Comparison of ENCODE assay signal across 24 cellular contexts in the genomic region with DNA sequence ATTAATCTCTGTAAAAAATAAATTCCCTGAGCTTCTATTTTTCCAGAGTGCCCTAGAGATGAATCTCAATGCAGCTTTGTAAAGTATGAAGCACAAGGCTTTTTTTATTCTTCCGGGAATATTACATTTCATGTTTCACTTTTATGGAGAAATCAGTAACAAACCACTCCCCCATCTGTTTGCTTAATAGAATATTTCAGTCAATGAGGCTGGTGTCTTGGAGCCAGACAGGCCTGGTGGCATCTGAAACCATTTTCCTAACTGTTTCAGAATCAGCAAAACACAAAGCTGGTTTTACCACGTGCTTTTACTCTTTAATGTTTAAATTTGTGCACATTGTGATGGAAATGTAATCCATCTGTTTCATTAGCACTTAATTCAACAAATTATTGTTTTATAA.
"Had no signal": no experiment of that assay in that cellular context is flagged by ENCODE, and none has a peak within 500 bp of the region (broad histone marks: within the 10 kb centered on the region; RNA-seq: fewer than 3 reads in every experiment).

No MANE protein-coding gene starts in this region.

- H3K27me3 ChIP-seq: colonic mucosa, dorsolateral prefrontal cortex, foreskin keratinocyte, ovary, right atrium auricular region, thyroid gland, upper lobe of right lung had no signal

- DNase-seq: activated B cell treated with CpG ODN at 0.5 μM for 24 hours; activated CD4-positive, alpha-beta memory T cell treated with anti-CD3 and anti-CD28 coated beads for 36 hours; activated CD4-positive, alpha-beta T cell treated with anti-CD3 and anti-CD28 coated beads for 4 hours; activated effector memory CD4-positive, alpha-beta T cell treated with Interleukin-2 at 50 U/mL for 16 hours; activated naive CD4-positive, alpha-beta T cell treated with anti-CD3 and anti-CD28 coated beads for 36 hours; activated naive CD8-positive, alpha-beta T cell treated with anti-CD3 and anti-CD28 coated beads, Interleukin-2, amount 10 ng/mL, durations not matched to agents 7 days and 5 days; activated T-cell treated with anti-CD3 and anti-CD28 coated beads, Interleukin-2, amount 50 U/mL, for 72 hours; amygdala; colonic mucosa; dorsolateral prefrontal cortex; foreskin keratinocyte; hippocampal formation; left ventricle myocardium superior; mammary epithelial cell; natural killer cell; ovary; psoas muscle; stimulated activated CD4-positive, alpha-beta T cell treated with anti-CD3 and anti-CD28 coated beads, Interleukin-4, amount 100 ng/mL, for 24 hours; stimulated activated naive CD4-positive, alpha-beta T cell treated with Interleukin-2 at 50 U/mL for 16 hours; T-helper 9 cell; thyroid gland; upper lobe of right lung had no signal

- H3K9me3 ChIP-seq: colonic mucosa, ovary, psoas muscle, right atrium auricular region, thyroid gland, upper lobe of right lung had no signal

- H3K27ac ChIP-seq: colonic mucosa, dorsolateral prefrontal cortex, epithelial cell of prostate, foreskin keratinocyte, ovary, psoas muscle, right atrium auricular region, thyroid gland, upper lobe of right lung had no signal

- H3K36me3 ChIP-seq: colonic mucosa, ovary, right atrium auricular region, thyroid gland, upper lobe of right lung had no signal

- H3K4me3 ChIP-seq: colonic mucosa, dorsolateral prefrontal cortex, ovary, psoas muscle, right atrium auricular region, thyroid gland, upper lobe of right lung had no signal

- H3K4me1 ChIP-seq: colonic mucosa, foreskin keratinocyte, psoas muscle, right atrium auricular region, thyroid gland, upper lobe of right lung had no signal
